17 cellular contexts compared by ENCODE assay signal in the genomic region with DNA sequence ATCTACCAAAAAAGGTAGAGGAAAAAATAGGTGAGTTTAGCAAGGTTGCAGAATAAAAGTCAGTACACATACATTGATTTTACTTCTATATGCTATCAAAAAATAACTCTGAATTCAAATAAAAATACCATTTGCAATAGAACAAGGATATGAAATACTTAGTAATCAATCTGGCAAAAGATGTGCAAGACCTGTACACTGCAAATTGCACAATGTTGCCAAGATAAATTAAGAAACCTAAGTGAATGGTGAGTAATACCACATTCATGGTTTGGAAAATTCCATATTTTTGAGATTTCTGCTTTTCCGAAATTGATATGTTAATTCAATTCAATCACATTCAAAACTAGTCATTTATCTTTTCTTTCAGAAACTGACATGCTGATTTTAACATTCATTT.
DNase-seq lines count a peak whose midpoint lies in the region; ATAC-seq, FAIRE-seq and TF ChIP-seq lines count a peak whose summit lies in the region.
"Had no signal": no experiment of that assay in that cellular context is flagged by ENCODE, and none has a peak within 500 bp of the region (broad histone marks: within the 10 kb centered on the region; RNA-seq: fewer than 3 reads in every experiment).

No MANE protein-coding gene starts in this region.

- TF ChIP-seq POLR2A in IMR-90 (IDR thresholded peaks at IDR 0.05; ENCODE audit: low read depth, low read length), result no peak
- no peak for TF ChIP-seq POLR2A in ovary (IDR thresholded peaks at IDR 0.05)

- no peaks in the 10 kb centered on the region for H3K36me3 ChIP-seq in IMR-90 (ENCODE audit: control insufficient read depth, insufficient read depth, low read length)
- H3K36me3 ChIP-seq in astrocyte (ENCODE audit: insufficient read depth, low read length), result no peaks in the 10 kb centered on the region
- H3K36me3 ChIP-seq in ovary, result no peaks in the 10 kb centered on the region

- peaks cover 2% of the 10 kb centered on the region for H3K9me3 Mint-ChIP-seq in astrocyte (ENCODE audit: unreplicated experiment)

- H3K56ac ChIP-seq in IMR-90 (ENCODE audit: extremely low read depth, insufficient read depth, low read length), result no peak overlapping the region

- H2AFZ ChIP-seq in IMR-90 (replicated peaks; ENCODE audit: low read length, poor library complexity) (no peak overlapping the region), astrocyte (ENCODE audit: low read depth, low read length) (no peak overlapping the region)
- H2AFZ ChIP-seq: GM23248 had no signal

- no peak overlapping the region for H3K4ac ChIP-seq in IMR-90 (ENCODE audit: low read depth, low read length)

- H4K20me1 ChIP-seq in IMR-90 (ENCODE audit: insufficient read depth, low read length), result no peaks in the 10 kb centered on the region
- no peaks in the 10 kb centered on the region for H4K20me1 ChIP-seq in astrocyte (ENCODE audit: insufficient read depth, low read length)

- H3K27ac Mint-ChIP-seq in astrocyte (ENCODE audit: unreplicated experiment), result no peak overlapping the region
- H3K27ac Mint-ChIP-seq: B cell; CD4-positive, alpha-beta T cell had no signal

- no peak overlapping the region for H3K23ac ChIP-seq in IMR-90 (ENCODE audit: low read depth, low read length)

- no peaks in the 10 kb centered on the region for H3K79me1 ChIP-seq in IMR-90 (ENCODE audit: low read depth in 1 of 2, low read length in 2 of 2)

- no peaks in the 10 kb centered on the region for H3K79me2 ChIP-seq in astrocyte (ENCODE audit: insufficient read depth, low read length)

- H2BK120ac ChIP-seq in IMR-90 (ENCODE audit: low read depth, low read length), result no peak overlapping the region

- H4K91ac ChIP-seq in IMR-90 (ENCODE audit: insufficient read depth, low read depth, low read length), result no peak overlapping the region

- no peaks in the 10 kb centered on the region for H3K4me1 Mint-ChIP-seq in astrocyte (ENCODE audit: low read depth, unreplicated experiment)
- H3K4me1 Mint-ChIP-seq: B cell had no signal

- in situ Hi-C loops in IMR-90 (cut with MboI; ENCODE audit: low sequenced_read_pairs), result no loop called here

- H3K14ac ChIP-seq in IMR-90 (replicated peaks; ENCODE audit: low read depth, low read length), result no peak overlapping the region

- H3K4me3 ChIP-seq in IMR-90 (ENCODE audit: insufficient read depth, low read depth, low read length) (no peak overlapping the region), astrocyte (ENCODE audit: insufficient read depth, low read depth, low read length) (no peak overlapping the region), epithelial cell of esophagus (ENCODE audit: low read length) (no peak overlapping the region), fibroblast of the aortic adventitia (ENCODE audit: low read depth, low read length) (no peak overlapping the region), ovary (no peak overlapping the region)
- H3K4me3 ChIP-seq: GM12878, GM23248 had no signal

- H3K9me1 ChIP-seq in IMR-90 (ENCODE audit: insufficient read depth, low read length), result no peaks in the 10 kb centered on the region

- no peak overlapping the region for H2AK9ac ChIP-seq in IMR-90 (replicated peaks; ENCODE audit: low read depth, low read length, poor library complexity)

- CTCF ChIA-PET in IMR-90 (lab: Yijun Ruan, JAX), result no interaction called here

- BruUV-seq in IMR-90 (replicated peaks; lab: Mats Ljungman, UMichigan), result no TSS peak

- no peak overlapping the region for H4K8ac ChIP-seq in IMR-90 (ENCODE audit: low read depth in 2 of 2, low read length in 2 of 2)

- POLR2A ChIA-PET in IMR-90 (lab: Charles Lee; ENCODE audit: unreplicated experiment), result no interaction called here

- no peak overlapping the region for H3K4me3 Mint-ChIP-seq in astrocyte (ENCODE audit: unreplicated experiment)
- H3K4me3 Mint-ChIP-seq: B cell; CD4-positive, alpha-beta T cell had no signal

- H3K4me1 ChIP-seq in IMR-90 (ENCODE audit: control insufficient read depth, insufficient read depth, low read length) (no peaks in the 10 kb centered on the region; the same call in 1 of the 2 replicates), astrocyte (ENCODE audit: insufficient read depth, low read length) (no peaks in the 10 kb centered on the region), ovary (ENCODE audit: insufficient read depth) (peaks cover 8% of the 10 kb centered on the region)

- H2BK20ac ChIP-seq in IMR-90 (ENCODE audit: low read depth, low read length), result no peak overlapping the region

- H3K9ac ChIP-seq in IMR-90 (ENCODE audit: low read depth, low read length), result no peak overlapping the region
- H3K9ac ChIP-seq in astrocyte (ENCODE audit: low read length), result no peak overlapping the region
- H3K9ac ChIP-seq: GM23248 had no signal

- H3K9me3 ChIP-seq in IMR-90 (ENCODE audit: control insufficient read depth, insufficient read depth, low read length), result no peaks in the 10 kb centered on the region
- H3K9me3 ChIP-seq in astrocyte (ENCODE audit: insufficient read depth, low read depth, low read length), result no peaks in the 10 kb centered on the region
- H3K9me3 ChIP-seq in ovary, result no peaks in the 10 kb centered on the region

- H3K27me3 ChIP-seq in IMR-90 (ENCODE audit: control insufficient read depth, insufficient read depth, low read length) (no peaks in the 10 kb centered on the region), astrocyte (ENCODE audit: insufficient read depth, low read length) (no peaks in the 10 kb centered on the region), ovary (no peaks in the 10 kb centered on the region)

- intact Hi-C loops in IMR-90 (cut with micrococcal nuclease), result no loop called here
- intact Hi-C loops in ovary (cut with DNase I), result no loop called here

- no CpG with 5 or more reads among the region's 1 CpG for WGBS in IMR-90 (ENCODE audit: extremely low coverage in 2 of 2, insufficient read length in 1 of 2), 2 experiments
- WGBS in ovary, 3 donors, result 62 to 85% (median 65%) methylated on average over 1 of the region's 1 CpG

- no peak for TF ChIP-seq EP300 in ovary (IDR thresholded peaks at IDR 0.05)

- ATAC-seq in IMR-90 (ENCODE audit: low read depth), result no peak
- ATAC-seq: GM12878 had no signal

- no peak overlapping the region for H2BK15ac ChIP-seq in IMR-90 (ENCODE audit: low read depth, low read length)

- H3K27me3 Mint-ChIP-seq in astrocyte (ENCODE audit: low read depth, unreplicated experiment), result no peaks in the 10 kb centered on the region
- H3K27me3 Mint-ChIP-seq: B cell; CD4-positive, alpha-beta T cell had no signal

- no peak overlapping the region for H2BK5ac ChIP-seq in IMR-90 (ENCODE audit: low read depth, low read length, poor library complexity, severe bottlenecking)

- H4K5ac ChIP-seq in IMR-90 (ENCODE audit: low read depth, low read length), result no peak overlapping the region

- no peak overlapping the region for H2AK5ac ChIP-seq in IMR-90 (ENCODE audit: low read depth, low read length)

- H3K36me3 Mint-ChIP-seq in astrocyte (ENCODE audit: low read depth, unreplicated experiment), result no peaks in the 10 kb centered on the region

- TF ChIP-seq RAD21 in IMR-90 (IDR thresholded peaks at IDR 0.05; ENCODE audit: low read length), result no peak

- TF ChIP-seq CTCF in IMR-90 (conservative IDR thresholded peaks at IDR 0.05; ENCODE audit: low read depth, low read length) (no peak), astrocyte (IDR thresholded peaks at IDR 0.05; ENCODE audit: insufficient read depth, low read depth, low read length) (no peak), epithelial cell of esophagus (IDR thresholded peaks at IDR 0.05; ENCODE audit: insufficient read depth, low read depth, low read length, missing control alignments) (no peak), fibroblast of the aortic adventitia (IDR thresholded peaks at IDR 0.05; ENCODE audit: insufficient read depth, low read length) (no peak), ovary (IDR thresholded peaks at IDR 0.05) (no peak)

- dilution Hi-C loops in IMR-90 (cut with HindIII; ENCODE audit: low sequenced_read_pairs, unreplicated experiment), result no loop called here

- DNase-seq in IMR-90 (peak; percentile 15), astrocyte (ENCODE audit: low read depth) (peak; percentile 28), epithelial cell of esophagus (ENCODE audit: low read depth) (peak; percentile 12), fibroblast of the aortic adventitia (ENCODE audit: low read depth) (peak; percentile 13), NCI-H748 treated with DMSO at 0.1 percent for 48 hours (lab: John Stamatoyannopoulos, UW) (no peak), HuH-7.5 (ENCODE audit: low spot score) (no peak), ovary (no peak), HUDEP-2 (lab: John Stamatoyannopoulos, UW; ENCODE audit: unreplicated experiment in 76 of 76) (no peak)
- DNase-seq: C1 segment of cervical spinal cord; Calu3; CD4-positive, alpha-beta T cell; GM23248 had no signal

- no peak for FAIRE-seq in astrocyte (lab: Jason Lieb, UNC)
- FAIRE-seq: A204.1, GM12878, H54 had no signal

- H3K27ac ChIP-seq in IMR-90 (ENCODE audit: insufficient read depth, low read length) (no peak overlapping the region), astrocyte (ENCODE audit: low read depth, low read length) (no peak overlapping the region), ovary (no peak overlapping the region)
- H3K27ac ChIP-seq: GM23248, HL-60 had no signal

- H3K4me2 ChIP-seq in IMR-90 (ENCODE audit: low read depth, low read length) (no peak overlapping the region), astrocyte (ENCODE audit: low read length) (no peak overlapping the region)

- no peak overlapping the region for H3K18ac ChIP-seq in IMR-90 (ENCODE audit: low read depth, low read length)

TF ChIP-seq in IMR-90, 13 proteins besides CTCF, POLR2A, EP300 and RAD21:
- peak; percentile 65 for TF ChIP-seq CEBPB (IDR thresholded peaks at IDR 0.05; ENCODE audit: low read depth, low read length)
- no peak for TF ChIP-seq RFX5 (IDR thresholded peaks at IDR 0.05; ENCODE audit: low read depth, low read length)
- TF ChIP-seq, protein P1, sequence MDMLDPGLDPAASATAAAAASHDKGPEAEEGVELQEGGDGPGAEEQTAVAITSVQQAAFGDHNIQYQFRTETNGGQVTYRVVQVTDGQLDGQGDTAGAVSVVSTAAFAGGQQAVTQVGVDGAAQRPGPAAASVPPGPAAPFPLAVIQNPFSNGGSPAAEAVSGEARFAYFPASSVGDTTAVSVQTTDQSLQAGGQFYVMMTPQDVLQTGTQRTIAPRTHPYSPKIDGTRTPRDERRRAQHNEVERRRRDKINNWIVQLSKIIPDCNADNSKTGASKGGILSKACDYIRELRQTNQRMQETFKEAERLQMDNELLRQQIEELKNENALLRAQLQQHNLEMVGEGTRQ (IDR thresholded peaks at IDR 0.05; ENCODE audit: low read depth, low read length), result no peak
- no peak for TF ChIP-seq BHLHE40 (IDR thresholded peaks at IDR 0.05; ENCODE audit: low read depth, low read length)
- TF ChIP-seq RCOR1 (IDR thresholded peaks at IDR 0.05; ENCODE audit: insufficient replicate concordance, low read length), result no peak
TF ChIP-seq in IMR-90: peak in this region for 1.

Comparison
In these comparisons a context has a peak if more than half of its experiments do, and no peak if none do; other contexts are left out.
1. DNase-seq: peak in IMR-90 (single experiment), astrocyte (single experiment), epithelial cell of esophagus (single experiment) and fibroblast of the aortic adventitia (single experiment); none in NCI-H748 treated with DMSO at 0.1 percent for 48 hours (single experiment), HuH-7.5 (single experiment), ovary (0 of 5) and HUDEP-2 (0 of 76).